27 cellular contexts compared by ENCODE assay signal in the genomic region with DNA sequence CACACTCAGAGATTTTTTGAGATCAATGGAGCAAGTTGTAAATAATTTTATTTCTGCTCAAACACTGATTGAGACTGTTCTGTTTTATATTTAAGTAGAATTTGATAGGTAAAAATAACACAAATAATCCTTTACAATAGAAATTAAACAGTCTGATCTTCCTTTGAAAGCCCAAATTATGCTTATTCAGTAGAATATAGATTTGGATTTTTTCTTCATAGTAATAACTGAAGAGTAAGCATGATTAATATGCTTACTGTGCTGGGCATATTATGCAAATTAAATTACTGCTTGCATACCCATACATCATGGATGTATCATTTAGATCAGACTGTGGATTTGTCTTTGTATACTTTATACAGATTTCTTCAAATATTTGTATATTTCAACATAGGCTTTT.
"Had no signal": no experiment of that assay in that cellular context is flagged by ENCODE, and none has a peak within 500 bp of the region (broad histone marks: within the 10 kb centered on the region; RNA-seq: fewer than 3 reads in every experiment).

No MANE protein-coding gene starts in this region.

- H3K4me3 ChIP-seq: stomach, suprapubic skin, testis, thoracic aorta, thyroid gland, tibial artery, tibial nerve, transverse colon, upper lobe of left lung, upper lobe of right lung, uterus, vagina had no signal

- ATAC-seq: stimulated activated effector memory CD8-positive, alpha-beta T cell treated with anti-CD3 and anti-CD28 coated beads, Interleukin-12 subunit alpha, Interleukin-12 subunit beta, amount 100 ng/mL, for 72 hours; stimulated activated memory B cell treated with anti-CD40 and anti-IgM and Interleukin-4, amounts not matched to agents 10 μg/mL and 1 μg/mL and 100 μg/mL, for 72 hours; stimulated activated naive B cell treated with anti-CD40 and anti-IgM and Interleukin-4, amounts not matched to agents 10 μg/mL and 1 μg/mL and 100 μg/mL, for 72 hours; stimulated activated naive CD8-positive, alpha-beta T cell treated with anti-CD3 and anti-CD28 coated beads, Interleukin-15, amount 100 ng/mL, for 72 hours; stimulated activated naive CD8-positive, alpha-beta T cell treated with anti-CD3 and anti-CD28 coated beads, Interleukin-15, Interleukin-2, amounts not matched to agents 100 U/mL and 50 U/mL, for 24 hours; upper lobe of right lung had no signal

- FAIRE-seq: urothelium cell line had no signal

- H3K27me3 ChIP-seq: stomach, suprapubic skin, testis, thyroid gland, tibial artery, tibial nerve, transverse colon, upper lobe of left lung, upper lobe of right lung, uterus, vagina had no signal

- DNase-seq: stimulated activated CD4-positive, alpha-beta T cell treated with anti-CD3 and anti-CD28 coated beads, Interleukin-2, amount 100 ng/mL, for 48 hours; stimulated activated CD4-positive, alpha-beta T cell treated with anti-CD3 and anti-CD28 coated beads, Interleukin-4, amount 100 ng/mL, for 1 hour; stimulated activated CD4-positive, alpha-beta T cell treated with anti-CD3 and anti-CD28 coated beads, Interleukin-4, amount 100 ng/mL, for 24 hours; stimulated activated CD4-positive, alpha-beta T cell treated with anti-CD3 and anti-CD28 coated beads, Interleukin-4, amount 100 ng/mL, for 4 hours; stimulated activated CD8-positive, alpha-beta memory T cell treated with anti-CD3 and anti-CD28 coated beads, Interleukin-4, amount 100 ng/mL, for 48 hours; stimulated activated naive B cell treated with anti-CD40 and anti-IgM and Interleukin-4, amounts not matched to agents 10 μg/mL and 1 μg/mL and 100 μg/mL, for 72 hours; stimulated activated naive CD4-positive, alpha-beta T cell; stimulated activated naive CD4-positive, alpha-beta T cell treated with Interleukin-2 at 50 U/mL for 16 hours; stimulated activated naive CD8-positive, alpha-beta T cell treated with anti-CD3 and anti-CD28 coated beads, Interleukin-15, amount 100 ng/mL, for 72 hours; stimulated activated naive CD8-positive, alpha-beta T cell treated with anti-CD3 and anti-CD28 coated beads, Interleukin-15, Interleukin-2, amounts not matched to agents 100 U/mL and 50 U/mL, for 24 hours; stomach; substantia nigra; testis; thyroid gland; tibial artery; transverse colon; trophoblast cell; upper lobe of left lung; upper lobe of right lung; uterus had no signal

- H3K9me3 ChIP-seq: stomach, suprapubic skin, testis, thoracic aorta, thyroid gland, tibial artery, transverse colon, upper lobe of left lung, upper lobe of right lung, uterus, vagina had no signal

- H3K27ac ChIP-seq: stomach, suprapubic skin, testis, thoracic aorta, thyroid gland, tibial artery, tibial nerve, transverse colon, upper lobe of left lung, upper lobe of right lung, uterus, vagina had no signal

- H3K36me3 ChIP-seq: stomach, suprapubic skin, thoracic aorta, thyroid gland, tibial artery, tibial nerve, transverse colon, upper lobe of left lung, upper lobe of right lung, uterus, vagina had no signal

- H3K4me1 ChIP-seq: testis, tibial artery, transverse colon, upper lobe of left lung, upper lobe of right lung, uterus had no signal
